8 cellular contexts compared by ENCODE assay signal in genomic region chr7:116511552-116512523, GRCh38. TPM values are rescaled to one million over a fixed set of nuclear protein-coding genes. Genes with fewer than 3 reads are reported as not detected.
DNase-seq lines count a peak whose midpoint lies in the region; ATAC-seq and TF ChIP-seq lines count a peak whose summit lies in the region.

No MANE protein-coding gene starts in this region.

- no peak overlapping the region for H3K4me3 Mint-ChIP-seq in activated naive CD4-positive, alpha-beta T cell treated with anti-CD3 and anti-CD28 coated beads for 36 hours

- peak in 1 of 2 donors; percentile 54 for TF ChIP-seq EP300 in tibial nerve (IDR thresholded peaks at IDR 0.05)

- peak overlapping the region; percentile 73 to 78 for H3K27ac ChIP-seq in ascending aorta
- peak overlapping the region; percentile 51 to 81 (median 73) for H3K27ac ChIP-seq in tibial nerve

- DNase-seq in activated naive CD4-positive, alpha-beta T cell treated with Interleukin-2 at 50 U/mL for 16 hours = peak; percentile 15
- DNase-seq in activated naive CD4-positive, alpha-beta T cell treated with anti-CD3 and anti-CD28 coated beads for 36 hours = no peak
- DNase-seq in NB4 (ENCODE audit: low read depth) = peak; percentile 68
- DNase-seq in ascending aorta (ENCODE audit: low spot score in 2 of 2) = peak in 1 of 2 donors; percentile 70
- DNase-seq in left lobe of liver (ENCODE audit: low spot score) = peak; percentile 48
- DNase-seq in tibial nerve (ENCODE audit: low spot score in 2 of 2) = no peak
- no peak for DNase-seq in SHP77 treated with DMSO at 0.1 percent for 48 hours (lab: John Stamatoyannopoulos, UW)

- H3K27me3 ChIP-seq in ascending aorta (no peaks in the 10 kb centered on the region), tibial nerve (no peaks in the 10 kb centered on the region)

- H3K9me3 Mint-ChIP-seq in activated naive CD4-positive, alpha-beta T cell treated with anti-CD3 and anti-CD28 coated beads for 36 hours = no peaks in the 10 kb centered on the region

- H3K4me3 ChIP-seq in NB4 (ENCODE audit: low read depth, low read length) (peak overlapping the region; percentile 73), ascending aorta (peak overlapping the region; percentile 49 to 61), tibial nerve (peak overlapping the region; percentile 23 to 42 (median 32))

- H3K4me1 ChIP-seq in ascending aorta = peaks cover 0 to 14% of the 10 kb centered on the region in 2 donors
- H3K4me1 ChIP-seq in tibial nerve = peaks cover 0 to 17% (median 2%) of the 10 kb centered on the region in 4 donors

- H3K4me1 Mint-ChIP-seq in activated naive CD4-positive, alpha-beta T cell treated with anti-CD3 and anti-CD28 coated beads for 36 hours (ENCODE audit: low read depth) = peaks cover 7% of the 10 kb centered on the region

- H3K36me3 ChIP-seq in ascending aorta = peaks cover 7 to 16% of the 10 kb centered on the region in 2 donors
- H3K36me3 ChIP-seq in tibial nerve = peaks cover 0 to 6% (median 0%) of the 10 kb centered on the region in 3 donors

- ATAC-seq in HG02623 (IDR thresholded peaks at IDR 0.05; ENCODE audit: unreplicated experiment) = peak; percentile 99
- peak; percentile 93 for ATAC-seq in left lobe of liver

- intact Hi-C loops in activated naive CD4-positive, alpha-beta T cell treated with anti-CD3 and anti-CD28 coated beads for 36 hours (cut with micrococcal nuclease) = no loop called here
- intact Hi-C loops in ascending aorta (cut with DNase I) = no loop called here

- TF ChIP-seq POLR2A in NB4 (IDR thresholded peaks at IDR 0.05; ENCODE audit: extremely low read depth, insufficient read length) = no peak
- TF ChIP-seq POLR2A in tibial nerve (IDR thresholded peaks at IDR 0.05) = no peak

- 55 to 65% methylated on average over 12 of the region's 12 CpGs for WGBS in tibial nerve, 2 donors

- peaks cover 36% of the 10 kb centered on the region for H3K27me3 Mint-ChIP-seq in activated naive CD4-positive, alpha-beta T cell treated with anti-CD3 and anti-CD28 coated beads for 36 hours (ENCODE audit: low read depth)

- CTCF ChIA-PET in activated naive CD4-positive, alpha-beta T cell treated with anti-CD3 and anti-CD28 coated beads for 36 hours (lab: Charles Lee) = interaction anchor here (1.4 kb wide), 1 partner anchor 15 kb away, joined by 6 read pairs; no protein-coding TSS in a partner anchor

- H3K9me3 ChIP-seq in ascending aorta (no peaks in the 10 kb centered on the region), tibial nerve (no peaks in the 10 kb centered on the region)

- H3K27ac Mint-ChIP-seq in activated naive CD4-positive, alpha-beta T cell treated with anti-CD3 and anti-CD28 coated beads for 36 hours = no peak overlapping the region

- TF ChIP-seq CTCF in NB4 (IDR thresholded peaks at IDR 0.05; ENCODE audit: low read depth, low read length) (no peak), ascending aorta (IDR thresholded peaks at IDR 0.05) (no peak), tibial nerve (IDR thresholded peaks at IDR 0.05) (no peak)

- H3K36me3 Mint-ChIP-seq in activated naive CD4-positive, alpha-beta T cell treated with anti-CD3 and anti-CD28 coated beads for 36 hours (ENCODE audit: low read depth) = no peaks in the 10 kb centered on the region

RNA-seq across cellular contexts. Expression of gene CAV2, which starts 12.3 kb away (rescaled TPM):
- not detected for total RNA-seq in activated naive CD4-positive, alpha-beta T cell treated with anti-CD3 and anti-CD28 coated beads for 36 hours
- total RNA-seq in ascending aorta = 92.6 TPM
- total RNA-seq in left lobe of liver = 28.4 TPM
- total RNA-seq in tibial nerve = 100 to 1,000 TPM in 3 of 4 donors, 10 to 100 TPM in 1; 86.4 to 172 (median 132) TPM

RNA-seq across cellular contexts. Expression of gene CAV1, which starts 13.0 kb away (rescaled TPM):
- total RNA-seq in activated naive CD4-positive, alpha-beta T cell treated with anti-CD3 and anti-CD28 coated beads for 36 hours = under 1 TPM in 1 of 2 experiments, not detected in 1; 0.35 TPM
- total RNA-seq in ascending aorta = 156 TPM
- total RNA-seq in left lobe of liver = 9.3 TPM
- 100 to 1,000 TPM; 196 to 375 (median 312) TPM for total RNA-seq in tibial nerve

Comparison
In these comparisons a context has a peak if more than half of its experiments do, and no peak if none do; other contexts are left out.
1. DNase-seq: peak in activated naive CD4-positive, alpha-beta T cell treated with Interleukin-2 at 50 U/mL for 16 hours (single experiment), NB4 (single experiment) and left lobe of liver (single experiment); none in activated naive CD4-positive, alpha-beta T cell treated with anti-CD3 and anti-CD28 coated beads for 36 hours (single experiment), tibial nerve (0 of 2) and SHP77 treated with DMSO at 0.1 percent for 48 hours (single experiment).
2. RNA of gene CAV2, which starts 12.3 kb away (total RNA-seq): 86.4 to 172 TPM in tibial nerve, 92.6 TPM in ascending aorta (single experiment) and 28.4 TPM in left lobe of liver (single experiment); not detected in activated naive CD4-positive, alpha-beta T cell treated with anti-CD3 and anti-CD28 coated beads for 36 hours; every median in the first group is over 10 times any median in the second.
3. RNA of gene CAV1, which starts 13.0 kb away (total RNA-seq): 196 to 375 TPM in tibial nerve and 156 TPM in ascending aorta (single experiment); 9.3 TPM in left lobe of liver (single experiment) and 0.35 TPM in activated naive CD4-positive, alpha-beta T cell treated with anti-CD3 and anti-CD28 coated beads for 36 hours; every median in the first group is over 10 times any median in the second.
4. Peak in every context shown above with its lines, with median percentiles within 50 percentile points of each other: H3K4me3 ChIP-seq.